Comparison of ENCODE assay signal across 10 cellular contexts in genomic region chr16:28732455-28733124, GRCh38. TPM values are rescaled to one million over a fixed set of nuclear protein-coding genes. Genes with fewer than 3 reads are reported as not detected.
DNase-seq lines count a peak whose midpoint lies in the region; ATAC-seq and TF ChIP-seq lines count a peak whose summit lies in the region.
"Not testable (repeated sequence)": the region's sequence is repeated elsewhere in the genome, so short reads cannot be mapped to it uniquely, and the experiment has no call there.
"Had no signal": no experiment of that assay in that cellular context is flagged by ENCODE, and none has a peak within 500 bp of the region (broad histone marks: within the 10 kb centered on the region; RNA-seq: fewer than 3 reads in every experiment).

No MANE protein-coding gene starts in this region.

- not testable (repeated sequence) for H3K4me3 Mint-ChIP-seq in osteocyte (ENCODE audit: unreplicated experiment)

- CTCF ChIA-PET in PC-3 (lab: Charles Lee), result not testable (repeated sequence)

- H3K27me3 Mint-ChIP-seq in osteocyte (ENCODE audit: unreplicated experiment), result not testable (repeated sequence)

- not testable (repeated sequence) for H3K9ac ChIP-seq in GM23248; PC-3 (ENCODE audit: low read length)

- not testable (repeated sequence) for H3K4me1 ChIP-seq in GM23248 (ENCODE audit: insufficient read depth); PC-3 (ENCODE audit: insufficient read depth, low read length); heart right ventricle; hepatocyte (ENCODE audit: insufficient read depth); upper lobe of right lung

- not testable (repeated sequence) for H3K9me2 ChIP-seq in GM23248 (ENCODE audit: insufficient read depth); PC-3 (replicated peaks; ENCODE audit: low read length); hepatocyte (replicated peaks; ENCODE audit: insufficient read depth)

- not testable (repeated sequence) for DNase-seq in GM23248; PC-3; heart right ventricle; hepatocyte (ENCODE audit: low spot score); osteocyte (ENCODE audit: extremely low spot score, unreplicated experiment); upper lobe of right lung
- DNase-seq in brain microvascular endothelial cell, result peak; percentile 15

- not testable (repeated sequence) for H3K9me3 Mint-ChIP-seq in osteocyte (ENCODE audit: unreplicated experiment)

- intact Hi-C loops in PC-3 (cut with micrococcal nuclease); heart right ventricle (cut with DNase I); upper lobe of right lung (cut with DNase I): not testable (repeated sequence)

- H3K36me3 Mint-ChIP-seq in osteocyte (ENCODE audit: unreplicated experiment), result not testable (repeated sequence)

- POLR2A ChIA-PET in PC-3 (lab: Charles Lee; ENCODE audit: unreplicated experiment), result not testable (repeated sequence)

- H3K4me1 Mint-ChIP-seq in osteocyte (ENCODE audit: unreplicated experiment), result not testable (repeated sequence)

- in situ Hi-C loops in GM23248 (cut with MboI); brain microvascular endothelial cell (cut with HindIII; ENCODE audit: low pct_ligation_motif_present, low sequenced_read_pairs): not testable (repeated sequence)

- not testable (repeated sequence) for H3K4me3 ChIP-seq in GM23248; PC-3 (ENCODE audit: low read length); brain microvascular endothelial cell (ENCODE audit: low read depth, low read length); heart right ventricle; hepatocyte; upper lobe of right lung

- H2AFZ ChIP-seq in GM23248; PC-3 (ENCODE audit: low read length); hepatocyte: not testable (repeated sequence)

- 26 to 27% methylated on average over 2 to 3 of the region's 9 CpGs for WGBS in GM23248 (ENCODE audit: low coverage in 1 of 2, low lambda C conversion rate in 2 of 2, missing lambda C conversion rate in 2 of 2), 2 experiments
- 59% methylated on average over 2 of the region's 9 CpGs; no CpG with 5 or more reads in 1 of the 2 donors for WGBS in heart right ventricle, 2 donors
- WGBS in hepatocyte (ENCODE audit: low lambda C conversion rate, missing lambda C conversion rate), result no CpG with 5 or more reads among the region's 9 CpGs

- TF ChIP-seq CTCF in PC-3 (conservative IDR thresholded peaks at IDR 0.05; ENCODE audit: low read depth, low read length); brain microvascular endothelial cell (IDR thresholded peaks at IDR 0.05; ENCODE audit: low read depth, low read length, missing control alignments); heart right ventricle (IDR thresholded peaks at IDR 0.05); hepatocyte (IDR thresholded peaks at IDR 0.05; ENCODE audit: poor library complexity); osteocyte (IDR thresholded peaks at IDR 0.05); upper lobe of right lung (IDR thresholded peaks at IDR 0.05): not testable (repeated sequence)

- not testable (repeated sequence) for H4K20me1 ChIP-seq in GM23248 (ENCODE audit: insufficient read depth); PC-3 (ENCODE audit: low read length); hepatocyte (ENCODE audit: insufficient read depth, poor library complexity, severe bottlenecking)

- not testable (repeated sequence) for H3K79me2 ChIP-seq in GM23248 (ENCODE audit: insufficient read depth); PC-3 (ENCODE audit: low read length); hepatocyte

- not testable (repeated sequence) for H3K36me3 ChIP-seq in GM23248 (ENCODE audit: low read depth); PC-3 (ENCODE audit: low read depth, low read length); brain microvascular endothelial cell (replicated peaks); heart right ventricle; hepatocyte (replicated peaks; ENCODE audit: insufficient read depth, low read depth); upper lobe of right lung

- peak overlapping the region; percentile 43; the same call in 1 of the 2 replicates for H3K27ac ChIP-seq in GM23248
- not testable (repeated sequence) for H3K27ac ChIP-seq in PC-3 (ENCODE audit: low read length); brain microvascular endothelial cell; upper lobe of right lung
- peak overlapping the region in 2 of 10 donors; percentile 43 to 49 for H3K27ac ChIP-seq in heart right ventricle
- H3K27ac ChIP-seq in hepatocyte, result peak overlapping the region; percentile 60

- not testable (repeated sequence) for BruUV-seq in PC-3 (replicated peaks; lab: Mats Ljungman, UMichigan)

- H3K4me2 ChIP-seq in GM23248 (ENCODE audit: unreplicated experiment); PC-3 (ENCODE audit: low read length); hepatocyte: not testable (repeated sequence)

- not testable (repeated sequence) for H3F3A ChIP-seq in GM23248 (ENCODE audit: insufficient read depth); PC-3 (ENCODE audit: low read length, unreplicated experiment)

- H3K27me3 ChIP-seq in GM23248 (replicated peaks; ENCODE audit: insufficient read depth); PC-3 (ENCODE audit: low read length); brain microvascular endothelial cell (replicated peaks); heart right ventricle; hepatocyte; upper lobe of right lung: not testable (repeated sequence)

- ATAC-seq in PC-3 (peak; percentile 91), heart right ventricle (peak; percentile 81 to 92 (median 86)), upper lobe of right lung (peak; percentile 32)

- H3K27ac Mint-ChIP-seq in osteocyte (ENCODE audit: unreplicated experiment), result peak overlapping the region; percentile 34

- not testable (repeated sequence) for H3K9me3 ChIP-seq in GM23248 (ENCODE audit: low read depth); PC-3 (ENCODE audit: low read length); heart right ventricle; hepatocyte (ENCODE audit: low read depth); upper lobe of right lung

RNA-seq across cellular contexts. Expression of gene NPIPB9, which starts 19.0 kb away (rescaled TPM):
- total RNA-seq in GM23248 (2014; rRNA removed; shearing (Covaris generic)), result 0.38 TPM in 1 of 2 replicates, not detected in the other
- polyA plus RNA-seq in GM23248 (2016; fragmentation: Nextera tagmentation; extraction: Ambion mirVana) (not detected in 2 replicates), heart right ventricle (1 to 10 TPM in 1 of 2 donors, under 1 TPM in 1; 0.10 to 1.4 TPM), hepatocyte (1.0 and 1.5 TPM in 2 replicates)
- total RNA-seq in PC-3 (2014; rRNA removed) (1.7 TPM in 1 of 2 replicates, not detected in the other), heart right ventricle (1 to 10 TPM in 1 of 10 donors, under 1 TPM in 4, not detected in 5; 0.22 to 1.3 (median 0.59) TPM), hepatocyte (3.0 and 3.2 TPM in 2 replicates), osteocyte (2.6 and 4.2 TPM in 2 replicates), upper lobe of right lung (3.5 TPM)
- total RNA-seq: H7, HT-29 had no signal
- polyA plus RNA-seq: CD4-positive, alpha-beta memory T cell had no signal

RNA-seq across cellular contexts. Expression of gene EIF3C, which starts 21.3 kb away (rescaled TPM):
- 105 and 108 TPM in 2 replicates for total RNA-seq in GM23248 (2014; rRNA removed; shearing (Covaris generic))
- 515 and 533 TPM in 2 replicates for polyA plus RNA-seq in GM23248 (2016; fragmentation: Nextera tagmentation; extraction: Ambion mirVana)
- total RNA-seq in PC-3 (2014; rRNA removed), result 369 and 630 TPM in 2 replicates
- total RNA-seq in heart right ventricle, result 100 to 1,000 TPM; 256 to 544 (median 401) TPM
- polyA plus RNA-seq in heart right ventricle, result 1,000 to 10,000 TPM in 1 of 2 donors, 100 to 1,000 TPM in 1; 549 to 1,102 TPM
- 130 and 170 TPM in 2 replicates for total RNA-seq in hepatocyte
- 439 and 441 TPM in 2 replicates for polyA plus RNA-seq in hepatocyte
- total RNA-seq in osteocyte, result 950 and 1,034 TPM in 2 replicates
- 507 TPM for total RNA-seq in upper lobe of right lung

Comparison
In these comparisons a context has a peak if more than half of its experiments do, and no peak if none do; other contexts are left out.
1. ATAC-seq: peak in every context shown above with its lines; median percentile 91 in PC-3; 86 in heart right ventricle; 32 in upper lobe of right lung.